In genomic region chr19:16371540-16371986, GRCh38 we compare ENCODE assay signal across 8 cellular contexts. TPM values are rescaled to one million over a fixed set of nuclear protein-coding genes. Genes with fewer than 3 reads are reported as not detected.
DNase-seq lines count a peak whose midpoint lies in the region; ATAC-seq and TF ChIP-seq lines count a peak whose summit lies in the region.

No MANE protein-coding gene starts in this region.

- H3K4me1 ChIP-seq in GM23248 (ENCODE audit: insufficient read depth): peaks cover 8% of the 10 kb centered on the region; the same call in 1 of the 2 replicates

- H3K27ac ChIP-seq in coronary artery: peak overlapping the region in 1 of 2 donors; percentile 70
- H3K27ac ChIP-seq in GM23248: no peak overlapping the region

- POLR2A ChIA-PET in activated B cell treated with CpG ODN at 0.5 μM for 24 hours (lab: Charles Lee): interaction anchor here (0.5 to 18.5 kb wide), 22 partner anchors 10 to 813 kb away, joined by 3 to 828 read pairs (median 6); partner anchors contain the start of gene KLF2

- no peaks in the 10 kb centered on the region for H3K9me2 ChIP-seq in GM23248 (ENCODE audit: insufficient read depth)

- H2AFZ ChIP-seq in GM23248: no peak overlapping the region

- no peak overlapping the region for H3K27ac Mint-ChIP-seq in activated B cell treated with CpG ODN at 0.5 μM for 24 hours

- 91 to 95% methylated on average over 17 to 18 of the region's 18 CpGs for WGBS in GM23248 (ENCODE audit: low coverage in 1 of 2, low lambda C conversion rate in 2 of 2, missing lambda C conversion rate in 2 of 2), 2 experiments

- H3K4me3 ChIP-seq in coronary artery: no peak overlapping the region
- H3K4me3 ChIP-seq in GM23248: no peak overlapping the region

- H3K4me2 ChIP-seq in GM23248 (ENCODE audit: unreplicated experiment): no peak overlapping the region

- H3K4me1 Mint-ChIP-seq in activated B cell treated with CpG ODN at 0.5 μM for 24 hours: peaks cover 33% of the 10 kb centered on the region

- H3K9ac ChIP-seq in GM23248: no peak overlapping the region

- no peaks in the 10 kb centered on the region for H3K27me3 ChIP-seq in GM23248 (replicated peaks; ENCODE audit: insufficient read depth)

- peaks cover 37% of the 10 kb centered on the region for H3K36me3 Mint-ChIP-seq in activated B cell treated with CpG ODN at 0.5 μM for 24 hours (ENCODE audit: low read depth)

- no peaks in the 10 kb centered on the region for H3K9me3 ChIP-seq in GM23248 (ENCODE audit: low read depth)

- no peaks in the 10 kb centered on the region for H4K20me1 ChIP-seq in GM23248 (ENCODE audit: insufficient read depth)

- no peaks in the 10 kb centered on the region for H3K79me2 ChIP-seq in GM23248 (ENCODE audit: insufficient read depth)

- no peak for TF ChIP-seq CTCF in activated B cell treated with CpG ODN at 0.5 μM for 24 hours (IDR thresholded peaks at IDR 0.05)
- TF ChIP-seq CTCF in coronary artery (IDR thresholded peaks at IDR 0.05): no peak

- CTCF ChIA-PET in activated B cell treated with CpG ODN at 0.5 μM for 24 hours (lab: Charles Lee): interaction anchor here (0.6 to 2.9 kb wide), 9 partner anchors 11 to 124 kb away, joined by 3 to 28 read pairs (median 6); partner anchors contain the start of gene KLF2

- no peaks in the 10 kb centered on the region for H3K27me3 Mint-ChIP-seq in activated B cell treated with CpG ODN at 0.5 μM for 24 hours

- DNase-seq in activated B cell treated with CpG ODN at 0.5 μM for 24 hours (peak; percentile 77), Ammon's horn (ENCODE audit: low spot score) (no peak), coronary artery (ENCODE audit: low spot score) (no peak), GM23248 (no peak)
- peak; percentile 87 for DNase-seq in effector CD4-positive, alpha-beta T cell
- DNase-seq in stimulated activated CD4-positive, alpha-beta T cell treated with anti-CD3 and anti-CD28 coated beads, Interleukin-4, amount 100 ng/mL, for 4 hours: peak; percentile 69 to 83

- intact Hi-C loops in activated B cell treated with CpG ODN at 0.5 μM for 24 hours (cut with micrococcal nuclease): loop anchor here (1.0 to 2.0 kb wide), 6 partner anchors 12 to 73 kb away; partner anchors contain the start of gene KLF2

- H3K4me3 Mint-ChIP-seq in activated B cell treated with CpG ODN at 0.5 μM for 24 hours: peak overlapping the region; percentile 78

- H3K9me3 Mint-ChIP-seq in activated B cell treated with CpG ODN at 0.5 μM for 24 hours: no peaks in the 10 kb centered on the region

- ATAC-seq in GM18870 (IDR thresholded peaks at IDR 0.05; ENCODE audit: unreplicated experiment) (peak; percentile 53), HG03064 (IDR thresholded peaks at IDR 0.05; ENCODE audit: low read depth, unreplicated experiment) (peak; percentile 46), activated B cell treated with CpG ODN at 0.5 μM for 24 hours (ENCODE audit: low read depth) (peak; percentile 78)

- no peaks in the 10 kb centered on the region; the same call in 1 of the 2 replicates for H3K36me3 ChIP-seq in GM23248 (ENCODE audit: low read depth)

- H3F3A ChIP-seq in GM23248 (ENCODE audit: insufficient read depth): 0 out of 2 replicates have a peak, but pooled peaks cover 7% of the 10 kb centered on the region

- in situ Hi-C loops in GM23248 (cut with MboI): no loop called here

RNA-seq across cellular contexts. Expression of gene KLF2, which starts 46.9 kb away (rescaled TPM):
- total RNA-seq in activated B cell treated with CpG ODN at 0.5 μM for 24 hours: 76.8 and 87.6 TPM in 2 replicates
- 3.3 and 11.3 TPM in 2 replicates for total RNA-seq in GM23248 (2014; rRNA removed; shearing (Covaris generic))
- 7.8 and 10.8 TPM in 2 replicates for polyA plus RNA-seq in GM23248 (2016; fragmentation: Nextera tagmentation; extraction: Ambion mirVana)

Comparison
In these comparisons a context has a peak if more than half of its experiments do, and no peak if none do; other contexts are left out.
1. DNase-seq: peak in activated B cell treated with CpG ODN at 0.5 μM for 24 hours (single experiment), effector CD4-positive, alpha-beta T cell (single experiment) and stimulated activated CD4-positive, alpha-beta T cell treated with anti-CD3 and anti-CD28 coated beads, Interleukin-4, amount 100 ng/mL, for 4 hours (2 of 2); none in Ammon's horn (single experiment), coronary artery (single experiment) and GM23248 (single experiment).
2. Peak in every context shown above with its lines, with median percentiles within 50 percentile points of each other: ATAC-seq.